ENCODE assay signal across 8 cellular contexts in genomic region chr12:100141666-100141997, GRCh38. TPM values are rescaled to one million over a fixed set of nuclear protein-coding genes. Genes with fewer than 3 reads are reported as not detected.
A peak's percentile ranks its signal among the peaks of the same experiment; 100 is the strongest.
DNase-seq lines count a peak whose midpoint lies in the region; ATAC-seq and TF ChIP-seq lines count a peak whose summit lies in the region.

No MANE protein-coding gene starts in this region.

- peaks cover 50% of the 10 kb centered on the region for H3K79me2 ChIP-seq in neural progenitor cell (ENCODE audit: low read depth)

- H3K36me3 ChIP-seq in neural progenitor cell = no peaks in the 10 kb centered on the region

- no peak overlapping the region for H3K27ac ChIP-seq in neural progenitor cell

- peak overlapping the region; percentile 92 for H2AFZ ChIP-seq in neural progenitor cell (replicated peaks)

- H3K27me3 ChIP-seq in neural progenitor cell = no peaks in the 10 kb centered on the region

- peak overlapping the region; percentile 84 for H3K4me2 ChIP-seq in neural progenitor cell

- DNase-seq in EL (peak; percentile 80), fibroblast of mammary gland (ENCODE audit: low read depth) (peak; percentile 95), neural progenitor cell (ENCODE audit: low spot score) (no peak), NCI-H2107 (lab: John Stamatoyannopoulos, UW) (no peak)
- no peak for DNase-seq in Jurkat, Clone E6-1 (ENCODE audit: low read depth, low spot score)
- peak; percentile 85 for DNase-seq in activated CD4-positive, alpha-beta T cell treated with anti-CD3 and anti-CD28 coated beads, Interleukin-2, amount 10 ng/mL, durations not matched to agents 24 days and 14 days
- no peak for DNase-seq in activated CD8-positive, alpha-beta memory T cell treated with anti-CD3 and anti-CD28 coated beads for 24 hours

- peaks cover 50% of the 10 kb centered on the region for H3K4me1 Mint-ChIP-seq in activated CD4-positive, alpha-beta T cell treated with anti-CD3 and anti-CD28 coated beads, Interleukin-2, amount 10 ng/mL, durations not matched to agents 24 days and 14 days
- H3K4me1 Mint-ChIP-seq in neural progenitor cell = peaks cover 33% of the 10 kb centered on the region

- H3K9ac ChIP-seq in neural progenitor cell = peak overlapping the region; percentile 75

- H3K4me1 ChIP-seq in neural progenitor cell = no peaks in the 10 kb centered on the region

- H3K27me3 Mint-ChIP-seq in activated CD4-positive, alpha-beta T cell treated with anti-CD3 and anti-CD28 coated beads, Interleukin-2, amount 10 ng/mL, durations not matched to agents 24 days and 14 days = no peaks in the 10 kb centered on the region
- peaks cover 3% of the 10 kb centered on the region for H3K27me3 Mint-ChIP-seq in neural progenitor cell (ENCODE audit: insufficient read depth, low read depth)

- ATAC-seq in GM21717 (IDR thresholded peaks at IDR 0.05; ENCODE audit: unreplicated experiment) = peak; percentile 30

- peak overlapping the region; percentile 99 for H3K27ac Mint-ChIP-seq in activated CD4-positive, alpha-beta T cell treated with anti-CD3 and anti-CD28 coated beads, Interleukin-2, amount 10 ng/mL, durations not matched to agents 24 days and 14 days
- H3K27ac Mint-ChIP-seq in neural progenitor cell = peak overlapping the region; percentile 98

- H3K9me3 ChIP-seq in neural progenitor cell (ENCODE audit: low read depth) = no peaks in the 10 kb centered on the region

- H3K9me3 Mint-ChIP-seq in activated CD4-positive, alpha-beta T cell treated with anti-CD3 and anti-CD28 coated beads, Interleukin-2, amount 10 ng/mL, durations not matched to agents 24 days and 14 days = no peaks in the 10 kb centered on the region
- H3K9me3 Mint-ChIP-seq in neural progenitor cell = peaks cover 2% of the 10 kb centered on the region

- H3K4me3 Mint-ChIP-seq in activated CD4-positive, alpha-beta T cell treated with anti-CD3 and anti-CD28 coated beads, Interleukin-2, amount 10 ng/mL, durations not matched to agents 24 days and 14 days = peak overlapping the region; percentile 93
- H3K4me3 Mint-ChIP-seq in neural progenitor cell = peak overlapping the region; percentile 98

- intact Hi-C loops in activated CD4-positive, alpha-beta T cell treated with anti-CD3 and anti-CD28 coated beads, Interleukin-2, amount 10 ng/mL, durations not matched to agents 24 days and 14 days (cut with micrococcal nuclease) = loop anchor here (5.0 kb wide), 2 partner anchors 39 to 431 kb away; partner anchors contain the start of gene GAS2L3

- TF ChIP-seq CTCF in fibroblast of mammary gland (conservative IDR thresholded peaks at IDR 0.05; ENCODE audit: control insufficient read depth, insufficient read depth, low read depth, low read length) = no peak
- no peak for TF ChIP-seq CTCF in neural progenitor cell (IDR thresholded peaks at IDR 0.05)

- H3F3A ChIP-seq in neural progenitor cell (ENCODE audit: low read depth) = no peaks in the 10 kb centered on the region

- H3K36me3 Mint-ChIP-seq in activated CD4-positive, alpha-beta T cell treated with anti-CD3 and anti-CD28 coated beads, Interleukin-2, amount 10 ng/mL, durations not matched to agents 24 days and 14 days (ENCODE audit: low read depth) = peaks cover 28% of the 10 kb centered on the region
- peaks cover 3% of the 10 kb centered on the region for H3K36me3 Mint-ChIP-seq in neural progenitor cell

- peaks cover 16% of the 10 kb centered on the region for H4K20me1 ChIP-seq in neural progenitor cell (ENCODE audit: low read depth)

- H3K4me3 ChIP-seq in Jurkat, Clone E6-1 (ENCODE audit: low read length) = peak overlapping the region; percentile 78
- H3K4me3 ChIP-seq in fibroblast of mammary gland (ENCODE audit: control insufficient read depth, low read depth, low read length) (peak overlapping the region; percentile 88), neural progenitor cell (peak overlapping the region; percentile 80)

RNA-seq across cellular contexts. Expression of gene BLTP3B, which starts 1.0 kb away (rescaled TPM):
- polyA plus RNA-seq in Jurkat, Clone E6-1 (2012; ENCODE audit: insufficient read depth, insufficient read length) = 6.3 TPM
- 57.6 and 63.6 TPM in 2 replicates for total RNA-seq in activated CD4-positive, alpha-beta T cell treated with anti-CD3 and anti-CD28 coated beads, Interleukin-2, amount 10 ng/mL, durations not matched to agents 24 days and 14 days
- 12.6 and 16.7 TPM in 2 replicates for total RNA-seq in neural progenitor cell (ENCODE audit: low replicate concordance)

RNA-seq across cellular contexts. Expression of gene ACTR6, which starts 59.0 kb away (rescaled TPM):
- 34.2 TPM for polyA plus RNA-seq in Jurkat, Clone E6-1 (2012; ENCODE audit: insufficient read depth, insufficient read length)
- 33.7 and 37.4 TPM in 2 replicates for total RNA-seq in activated CD4-positive, alpha-beta T cell treated with anti-CD3 and anti-CD28 coated beads, Interleukin-2, amount 10 ng/mL, durations not matched to agents 24 days and 14 days
- total RNA-seq in neural progenitor cell (ENCODE audit: low replicate concordance) = 61.9 and 87.8 TPM in 2 replicates

Comparison
In these comparisons a context has a peak if more than half of its experiments do, and no peak if none do; other contexts are left out.
1. DNase-seq: peak in EL (single experiment), activated CD4-positive, alpha-beta T cell treated with anti-CD3 and anti-CD28 coated beads, Interleukin-2, amount 10 ng/mL, durations not matched to agents 24 days and 14 days (single experiment) and fibroblast of mammary gland (single experiment); none in Jurkat, Clone E6-1 (single experiment), neural progenitor cell (single experiment), NCI-H2107 (single experiment) and activated CD8-positive, alpha-beta memory T cell treated with anti-CD3 and anti-CD28 coated beads for 24 hours (single experiment).
2. Peak in every context shown above with its lines, with median percentiles within 50 percentile points of each other: H3K4me3 ChIP-seq.